ENCODE assay signal across 13 cellular contexts in genomic region chr20:44571367-44571766, GRCh38. TPM values are rescaled to one million over a fixed set of nuclear protein-coding genes. Genes with fewer than 3 reads are reported as not detected.
DNase-seq lines count a peak whose midpoint lies in the region; ATAC-seq and TF ChIP-seq lines count a peak whose summit lies in the region.
"Had no signal": no experiment of that assay in that cellular context is flagged by ENCODE, and none has a peak within 500 bp of the region (broad histone marks: within the 10 kb centered on the region; RNA-seq: fewer than 3 reads in every experiment).

No MANE protein-coding gene starts in this region.

- POLR2A ChIA-PET in CD4-positive, alpha-beta T cell (lab: Charles Lee), result no interaction called here
- POLR2A ChIA-PET in naive thymus-derived CD4-positive, alpha-beta T cell (lab: Charles Lee), result no interaction called here

- H3K36me3 Mint-ChIP-seq in CD4-positive, alpha-beta T cell (ENCODE audit: low read depth), result no peaks in the 10 kb centered on the region
- H3K36me3 Mint-ChIP-seq in naive thymus-derived CD4-positive, alpha-beta T cell, result no peaks in the 10 kb centered on the region
- H3K36me3 Mint-ChIP-seq: CD14-positive monocyte had no signal

- H3K27me3 ChIP-seq in ACC112 (ENCODE audit: insufficient read depth, low read length), result no peaks in the 10 kb centered on the region
- H3K27me3 ChIP-seq in CD4-positive, alpha-beta T cell (ENCODE audit: control insufficient read depth, insufficient read depth, low read length), result no peaks in the 10 kb centered on the region
- H3K27me3 ChIP-seq in SU-DHL-6 (ENCODE audit: low read length), result no peaks in the 10 kb centered on the region
- H3K27me3 ChIP-seq in naive thymus-derived CD4-positive, alpha-beta T cell (ENCODE audit: control insufficient read depth in 2 of 2, insufficient read depth in 2 of 2, low read length in 2 of 2), result no peaks in the 10 kb centered on the region
- H3K27me3 ChIP-seq in body of pancreas, result no peaks in the 10 kb centered on the region

- H3K4me1 ChIP-seq in ACC112 (ENCODE audit: control insufficient read depth, insufficient read depth, low read length, unreplicated experiment) (peaks cover 43% of the 10 kb centered on the region), body of pancreas (no peaks in the 10 kb centered on the region)
- peaks cover 0 to 4% of the 10 kb centered on the region in 2 donors for H3K4me1 ChIP-seq in naive thymus-derived CD4-positive, alpha-beta T cell (ENCODE audit: control insufficient read depth in 2 of 2, insufficient read depth in 2 of 2, low read length in 2 of 2)

- H3K79me2 ChIP-seq in ACC112 (ENCODE audit: control insufficient read depth, insufficient read depth, low read length, unreplicated experiment), result peaks cover 3% of the 10 kb centered on the region
- no peaks in the 10 kb centered on the region for H3K79me2 ChIP-seq in SU-DHL-6 (ENCODE audit: insufficient read depth, low read length)

- no peak for TF ChIP-seq CTCF in CD4-positive, alpha-beta T cell (IDR thresholded peaks at IDR 0.05)
- no peak for TF ChIP-seq CTCF in SU-DHL-6 (IDR thresholded peaks at IDR 0.05; ENCODE audit: insufficient read depth, low read length, poor library complexity, severe bottlenecking)
- no peak for TF ChIP-seq CTCF in body of pancreas (IDR thresholded peaks at IDR 0.05)

- H3K4me2 ChIP-seq in SU-DHL-6 (ENCODE audit: low read depth, low read length, poor library complexity, severe bottlenecking), result no peak overlapping the region
- H3K4me2 ChIP-seq: GM23338 had no signal

- H3K27ac ChIP-seq in ACC112 (ENCODE audit: low read depth, low read length), result peak overlapping the region; percentile 90
- H3K27ac ChIP-seq in CD4-positive, alpha-beta T cell (ENCODE audit: low read depth, low read length), result no peak overlapping the region
- H3K27ac ChIP-seq in SU-DHL-6 (ENCODE audit: low read depth, low read length), result 0 out of 2 replicates have a peak overlapping the region, but pooled peaks have one; percentile 2
- no peak overlapping the region for H3K27ac ChIP-seq in naive thymus-derived CD4-positive, alpha-beta T cell (ENCODE audit: low read depth, low read length)
- H3K27ac ChIP-seq in body of pancreas, result no peak overlapping the region
- H3K27ac ChIP-seq: WERI-Rb-1 had no signal

- no peak overlapping the region for H3K4me3 Mint-ChIP-seq in CD4-positive, alpha-beta T cell
- peak overlapping the region in 1 of 10 donors; percentile 24 for H3K4me3 Mint-ChIP-seq in naive thymus-derived CD4-positive, alpha-beta T cell
- H3K4me3 Mint-ChIP-seq: CD14-positive monocyte, GM23338 had no signal

- no peaks in the 10 kb centered on the region for H3K9me3 ChIP-seq in CD4-positive, alpha-beta T cell (ENCODE audit: control insufficient read depth, low read length)
- H3K9me3 ChIP-seq in SU-DHL-6 (ENCODE audit: insufficient read depth, low read length) (no peaks in the 10 kb centered on the region), body of pancreas (no peaks in the 10 kb centered on the region)
- H3K9me3 ChIP-seq in naive thymus-derived CD4-positive, alpha-beta T cell (ENCODE audit: control insufficient read depth in 2 of 3, low read length in 3 of 3), result no peaks in the 10 kb centered on the region

- no peaks in the 10 kb centered on the region for H3K27me3 Mint-ChIP-seq in CD4-positive, alpha-beta T cell
- H3K27me3 Mint-ChIP-seq in naive thymus-derived CD4-positive, alpha-beta T cell, result no peaks in the 10 kb centered on the region

- CTCF ChIA-PET in CD4-positive, alpha-beta T cell (lab: Charles Lee), result no interaction called here
- CTCF ChIA-PET in naive thymus-derived CD4-positive, alpha-beta T cell (lab: Charles Lee), result interaction anchor here (0.6 to 0.7 kb wide), 2 partner anchors 34 to 112 kb away, joined by 3 read pairs; no protein-coding TSS in a partner anchor

- H4K20me1 ChIP-seq in SU-DHL-6 (ENCODE audit: low read depth, low read length), result no peaks in the 10 kb centered on the region

- H3K9ac ChIP-seq in SU-DHL-6 (ENCODE audit: low read length), result no peak overlapping the region

- H3K36me3 ChIP-seq in ACC112 (ENCODE audit: insufficient read depth, low read length), result no peaks in the 10 kb centered on the region
- no peaks in the 10 kb centered on the region for H3K36me3 ChIP-seq in SU-DHL-6 (ENCODE audit: low read length)
- no peaks in the 10 kb centered on the region for H3K36me3 ChIP-seq in naive thymus-derived CD4-positive, alpha-beta T cell (ENCODE audit: control insufficient read depth in 2 of 3, insufficient read depth in 3 of 3, low read length in 3 of 3)
- H3K36me3 ChIP-seq in body of pancreas (replicated peaks in 1 of 2; ENCODE audit: insufficient read depth in 1 of 2, low read depth in 2 of 2), result no peaks in the 10 kb centered on the region
- H3K36me3 ChIP-seq: WERI-Rb-1 had no signal

- peak; percentile 49 for ATAC-seq in CD4-positive, alpha-beta T cell (ENCODE audit: poor library complexity)
- peak; percentile 36 for ATAC-seq in naive thymus-derived CD4-positive, alpha-beta T cell
- no peak for ATAC-seq in GM21526 (IDR thresholded peaks at IDR 0.05; ENCODE audit: low FRiP score, unreplicated experiment)
- no peak for ATAC-seq in HG03196 (IDR thresholded peaks at IDR 0.05; ENCODE audit: unreplicated experiment)
- ATAC-seq in body of pancreas, result no peak
- ATAC-seq: GM23338 had no signal

- no peak overlapping the region for H2AFZ ChIP-seq in ACC112 (ENCODE audit: low read length, unreplicated experiment)
- H2AFZ ChIP-seq in SU-DHL-6 (ENCODE audit: low read depth, low read length, severe bottlenecking), result peak overlapping the region; percentile 34
- H2AFZ ChIP-seq: GM23338 had no signal

- no peak for DNase-seq in CD4-positive, alpha-beta T cell
- DNase-seq in naive thymus-derived CD4-positive, alpha-beta T cell, result peak in 6 of 9 donors; percentile 10 to 38 (median 29)
- DNase-seq in epidermal melanocyte (ENCODE audit: insufficient read length, low spot score) (no peak), body of pancreas (no peak)
- DNase-seq: activated naive CD4-positive, alpha-beta T cell treated with Interleukin-2 at 50 U/mL for 16 hours; effector CD8-positive, alpha-beta T cell; WERI-Rb-1 had no signal

- no peak overlapping the region for H3K27ac Mint-ChIP-seq in CD4-positive, alpha-beta T cell
- H3K27ac Mint-ChIP-seq in naive thymus-derived CD4-positive, alpha-beta T cell, result peak overlapping the region in 5 of 9 donors; percentile 0 to 74 (median 57)
- H3K27ac Mint-ChIP-seq: CD14-positive monocyte, GM23338 had no signal

- 0 out of 2 replicates have a peak, but pooled peaks cover 3% of the 10 kb centered on the region for H3F3A ChIP-seq in SU-DHL-6 (ENCODE audit: insufficient read depth)

- H3K4me3 ChIP-seq in ACC112 (ENCODE audit: low read depth, low read length) (no peak overlapping the region), SU-DHL-6 (ENCODE audit: insufficient read depth, low read length, poor library complexity, severe bottlenecking) (no peak overlapping the region), body of pancreas (no peak overlapping the region)
- H3K4me3 ChIP-seq in naive thymus-derived CD4-positive, alpha-beta T cell (ENCODE audit: low read length), result no peak overlapping the region
- H3K4me3 ChIP-seq: GM23338 had no signal

- WGBS in body of pancreas, 2 donors, result 59 to 60% methylated on average over 3 of the region's 3 CpGs

- no peaks in the 10 kb centered on the region for H3K9me3 Mint-ChIP-seq in CD4-positive, alpha-beta T cell
- H3K9me3 Mint-ChIP-seq in naive thymus-derived CD4-positive, alpha-beta T cell, result no peaks in the 10 kb centered on the region
- H3K9me3 Mint-ChIP-seq: GM23338 had no signal

- peaks cover 10% of the 10 kb centered on the region for H3K4me1 Mint-ChIP-seq in CD4-positive, alpha-beta T cell (ENCODE audit: low read depth)
- peaks cover 0 to 26% (median 16%) of the 10 kb centered on the region in 7 donors for H3K4me1 Mint-ChIP-seq in naive thymus-derived CD4-positive, alpha-beta T cell

- intact Hi-C loops in CD4-positive, alpha-beta T cell (cut with DNase I, micrococcal nuclease), result no loop called here
- intact Hi-C loops in naive thymus-derived CD4-positive, alpha-beta T cell (cut with micrococcal nuclease), result loop anchor here in 1 of 2 donors (5.0 kb wide), 1 partner anchor 39 kb away; no protein-coding TSS in a partner anchor
- intact Hi-C loops in body of pancreas (cut with DNase I), result no loop called here

- no peaks in the 10 kb centered on the region for H3K9me2 ChIP-seq in SU-DHL-6 (replicated peaks; ENCODE audit: insufficient read depth, low read length)

- no peak for TF ChIP-seq POLR2A in body of pancreas (IDR thresholded peaks at IDR 0.05)

RNA-seq across cellular contexts. Expression of gene PKIG, which starts 11.0 kb away (rescaled TPM):
- 1 to 10 TPM; 1.7 to 2.4 TPM for total RNA-seq in CD4-positive, alpha-beta T cell
- 1 to 10 TPM; 1.9 to 6.0 (median 2.9) TPM for total RNA-seq in naive thymus-derived CD4-positive, alpha-beta T cell
- 1 to 10 TPM; 2.9 to 3.6 TPM for polyA plus RNA-seq in naive thymus-derived CD4-positive, alpha-beta T cell
- total RNA-seq in body of pancreas, result 10 to 100 TPM; 43.6 to 64.9 TPM

RNA-seq across cellular contexts. Expression of gene SERINC3, which starts 49.5 kb away (rescaled TPM):
- total RNA-seq in CD4-positive, alpha-beta T cell, result 10 to 100 TPM; 39.5 to 40.2 TPM
- total RNA-seq in naive thymus-derived CD4-positive, alpha-beta T cell, result 10 to 100 TPM; 59.7 to 85.3 (median 78.9) TPM
- 100 to 1,000 TPM; 188 to 199 TPM for polyA plus RNA-seq in naive thymus-derived CD4-positive, alpha-beta T cell
- total RNA-seq in body of pancreas, result 10 to 100 TPM; 28.3 to 36.3 TPM

Comparison
In these comparisons a context has a peak if more than half of its experiments do, and no peak if none do; other contexts are left out.
1. H3K27ac ChIP-seq: peak in ACC112 (single experiment) and SU-DHL-6 (single experiment); none in CD4-positive, alpha-beta T cell (single experiment), naive thymus-derived CD4-positive, alpha-beta T cell (single experiment) and body of pancreas (0 of 4).
2. ATAC-seq: peak in CD4-positive, alpha-beta T cell (single experiment) and naive thymus-derived CD4-positive, alpha-beta T cell (single experiment); none in GM21526 (single experiment), HG03196 (single experiment) and body of pancreas (single experiment).
3. DNase-seq: peak in naive thymus-derived CD4-positive, alpha-beta T cell (6 of 9); none in CD4-positive, alpha-beta T cell (0 of 10), epidermal melanocyte (single experiment) and body of pancreas (0 of 4).
4. RNA of gene PKIG, which starts 11.0 kb away (total RNA-seq): 43.6 to 64.9 TPM in body of pancreas; 1.9 to 6.0 TPM in naive thymus-derived CD4-positive, alpha-beta T cell and 1.7 to 2.4 TPM in CD4-positive, alpha-beta T cell; every median in the first group is over 4 times any median in the second.